8 cellular contexts compared by ENCODE assay signal in genomic region chr17:28712037-28712704, GRCh38. TPM values are rescaled to one million over a fixed set of nuclear protein-coding genes. Genes with fewer than 3 reads are reported as not detected.
DNase-seq lines count a peak whose midpoint lies in the region; ATAC-seq and TF ChIP-seq lines count a peak whose summit lies in the region.

No MANE protein-coding gene starts in this region.

- H3K27ac ChIP-seq in VCaP (peak overlapping the region; percentile 92; the same call in 1 of the 2 replicates), colonic mucosa (peak overlapping the region; percentile 94), suprapubic skin (peak overlapping the region; percentile 91)

- TF ChIP-seq CTCF in VCaP (conservative IDR thresholded peaks at IDR 0.05): no peak
- no peak for TF ChIP-seq CTCF in colonic mucosa (IDR thresholded peaks at IDR 0.05)
- no peak for TF ChIP-seq CTCF in suprapubic skin (IDR thresholded peaks at IDR 0.05)

- no peak for TF ChIP-seq POLR2A in suprapubic skin (IDR thresholded peaks at IDR 0.05)

- TF ChIP-seq EP300 in suprapubic skin (IDR thresholded peaks at IDR 0.05): no peak

- H3K9ac ChIP-seq in colonic mucosa (ENCODE audit: low read depth in 2 of 2, low read length in 2 of 2) (peak overlapping the region; percentile 67 to 86), mucosa of stomach (ENCODE audit: low read length) (peak overlapping the region; percentile 45)

- no peaks in the 10 kb centered on the region for H3K4me1 ChIP-seq in colonic mucosa
- peaks cover 36% of the 10 kb centered on the region for H3K4me1 ChIP-seq in mucosa of stomach (ENCODE audit: control insufficient read depth, insufficient read depth, low read length)
- H3K4me1 ChIP-seq in suprapubic skin: peaks cover 39% of the 10 kb centered on the region

- WGBS in suprapubic skin: 44% methylated on average over 28 of the region's 34 CpGs

- H3K36me3 ChIP-seq in colonic mucosa: no peaks in the 10 kb centered on the region
- H3K36me3 ChIP-seq in mucosa of stomach (ENCODE audit: control insufficient read depth, insufficient read depth, low read length): no peaks in the 10 kb centered on the region
- H3K36me3 ChIP-seq in suprapubic skin: peaks cover 23% of the 10 kb centered on the region

- ATAC-seq in HG02571 (IDR thresholded peaks at IDR 0.05; ENCODE audit: unreplicated experiment): peak; percentile 38
- ATAC-seq in GM21576 (IDR thresholded peaks at IDR 0.05; ENCODE audit: unreplicated experiment): no peak

- peaks cover 5% of the 10 kb centered on the region for H3K27me3 ChIP-seq in colonic mucosa
- peaks cover 6% of the 10 kb centered on the region for H3K27me3 ChIP-seq in mucosa of stomach (ENCODE audit: control insufficient read depth, insufficient read depth, low read length)
- no peaks in the 10 kb centered on the region for H3K27me3 ChIP-seq in suprapubic skin

- intact Hi-C loops in colonic mucosa (cut with DNase I): no loop called here

- peak overlapping the region; percentile 56 for H3K4me3 ChIP-seq in colonic mucosa
- H3K4me3 ChIP-seq in mucosa of stomach (ENCODE audit: low read length): no peak overlapping the region
- H3K4me3 ChIP-seq in suprapubic skin: peak overlapping the region; percentile 82

- H3K9me3 ChIP-seq in colonic mucosa: no peaks in the 10 kb centered on the region
- H3K9me3 ChIP-seq in mucosa of stomach (ENCODE audit: control insufficient read depth, low read length): no peaks in the 10 kb centered on the region
- H3K9me3 ChIP-seq in suprapubic skin: no peaks in the 10 kb centered on the region

- peak; percentile 89 for DNase-seq in CD1c-positive myeloid dendritic cell (ENCODE audit: extremely low spot score)
- peak; percentile 56 for DNase-seq in colonic mucosa
- DNase-seq in suprapubic skin (ENCODE audit: low spot score in 2 of 2): peak in 1 of 2 donors; percentile 78
- DNase-seq in H4 (ENCODE audit: low spot score): no peak

RNA-seq across cellular contexts. Expression of gene PROCA1, which starts 0.5 kb away (rescaled TPM):
- 1 to 10 TPM; 1.0 to 2.5 TPM for total RNA-seq in colonic mucosa
- 1 to 10 TPM in 1 of 4 donors, under 1 TPM in 1, not detected in 2; 0.36 to 6.2 TPM for total RNA-seq in suprapubic skin
- 0.70 TPM in 1 of 2 replicates, not detected in the other for total RNA-seq in H4 (2014; rRNA removed; shearing (Covaris generic))

RNA-seq across cellular contexts. Expression of gene RAB34, which starts 5.5 kb away (rescaled TPM):
- total RNA-seq in colonic mucosa (10 to 100 TPM in 1 of 2 donors, 1 to 10 TPM in 1; 6.2 to 14.0 TPM), suprapubic skin (10 to 100 TPM; 60.7 to 96.1 (median 77.6) TPM)
- total RNA-seq in H4 (2014; rRNA removed; shearing (Covaris generic)): 233 and 275 TPM in 2 replicates

RNA-seq across cellular contexts. Expression of gene RPL23A, which starts 7.6 kb away (rescaled TPM):
- total RNA-seq in colonic mucosa (1,000 to 10,000 TPM; 1,201 to 1,388 TPM), suprapubic skin (100 to 1,000 TPM; 528 to 947 (median 789) TPM)
- 957 and 967 TPM in 2 replicates for total RNA-seq in H4 (2014; rRNA removed; shearing (Covaris generic))

RNA-seq across cellular contexts. Expression of gene TLCD1, which starts 13.9 kb away (rescaled TPM):
- 10 to 100 TPM in 1 of 2 donors, 1 to 10 TPM in 1; 5.7 to 20.4 TPM for total RNA-seq in colonic mucosa
- total RNA-seq in suprapubic skin: 10 to 100 TPM in 3 of 4 donors, 1 to 10 TPM in 1; 6.9 to 25.0 (median 17.0) TPM
- 21.0 and 34.2 TPM in 2 replicates for total RNA-seq in H4 (2014; rRNA removed; shearing (Covaris generic))

RNA-seq across cellular contexts. Expression of gene NEK8, which starts 16.4 kb away (rescaled TPM):
- total RNA-seq in colonic mucosa (1 to 10 TPM; 3.0 to 6.7 TPM), suprapubic skin (1 to 10 TPM; 1.9 to 8.1 (median 6.0) TPM)
- total RNA-seq in H4 (2014; rRNA removed; shearing (Covaris generic)): 1.4 and 3.1 TPM in 2 replicates

Comparison
In these comparisons a context has a peak if more than half of its experiments do, and no peak if none do; other contexts are left out.
1. RNA of gene RAB34, which starts 5.5 kb away (total RNA-seq): 233 to 275 TPM in H4 and 60.7 to 96.1 TPM in suprapubic skin; 6.2 to 14.0 TPM in colonic mucosa; every median in the first group is over 4 times any median in the second.
2. Peak in every context shown above with its lines, with median percentiles within 50 percentile points of each other: H3K27ac ChIP-seq.